11 cellular contexts compared by ENCODE assay signal in the genomic region with DNA sequence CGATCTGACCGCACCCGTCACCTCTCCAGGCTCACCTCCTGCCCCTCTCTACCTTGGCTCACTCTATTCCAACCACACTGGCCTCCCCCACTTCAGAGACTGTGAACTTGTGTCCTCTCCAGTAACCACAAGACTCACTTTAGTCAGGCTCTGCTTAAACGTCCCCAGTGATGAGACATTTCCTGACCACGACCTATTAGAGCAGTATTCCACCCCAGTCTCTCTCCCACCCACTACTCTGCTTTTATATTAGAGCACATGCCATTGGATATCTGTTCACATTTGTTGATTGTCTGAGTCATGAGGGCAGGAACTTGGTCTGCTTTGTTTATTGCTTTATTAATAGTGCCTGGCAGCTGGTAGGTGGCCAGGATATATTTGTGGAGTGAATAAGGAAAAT. TPM values are rescaled to one million over a fixed set of nuclear protein-coding genes. Genes with fewer than 3 reads are reported as not detected.
DNase-seq lines count a peak whose midpoint lies in the region; ATAC-seq, FAIRE-seq and TF ChIP-seq lines count a peak whose summit lies in the region.
"Had no signal": no experiment of that assay in that cellular context is flagged by ENCODE, and none has a peak within 500 bp of the region (broad histone marks: within the 10 kb centered on the region; RNA-seq: fewer than 3 reads in every experiment).

No MANE protein-coding gene starts in this region.

- FAIRE-seq in keratinocyte (lab: Jason Lieb, UNC) = peak; percentile 43
- FAIRE-seq: endometrium had no signal

- peak; percentile 85 for DNase-seq in BJ (ENCODE audit: low read depth)
- no peak for DNase-seq in SK-N-SH
- peak; percentile 41 for DNase-seq in keratinocyte (ENCODE audit: low read depth, low spot score)
- DNase-seq in DMS153 (lab: John Stamatoyannopoulos, UW) = no peak
- no peak for DNase-seq in stomach
- DNase-seq: naive B cell, NCI-H446 had no signal

- H3K4me1 ChIP-seq in SK-N-SH (ENCODE audit: control insufficient read depth in 1 of 2, insufficient read depth in 2 of 2, low read depth in 1 of 2, low read length in 1 of 2) = no peaks in the 10 kb centered on the region
- H3K4me1 ChIP-seq in keratinocyte (ENCODE audit: control insufficient read depth, extremely low read depth, insufficient read depth, low read length) = peaks cover 9% of the 10 kb centered on the region
- peaks cover 0 to 5% (median 0%) of the 10 kb centered on the region in 4 donors for H3K4me1 ChIP-seq in stomach

- no peak overlapping the region for H3K4me3 ChIP-seq in BJ (ENCODE audit: low read depth, low read length)
- no peak overlapping the region for H3K4me3 ChIP-seq in SK-N-SH (ENCODE audit: low read depth in 2 of 2, low read length in 1 of 2)
- no peak overlapping the region for H3K4me3 ChIP-seq in keratinocyte (ENCODE audit: control insufficient read depth in 2 of 3, extremely low read depth in 1 of 3, insufficient read depth in 2 of 3, low read depth in 1 of 3, low read length in 3 of 3)
- H3K4me3 ChIP-seq in stomach = no peak overlapping the region

- peak; percentile 61 for ATAC-seq in HG02759 (IDR thresholded peaks at IDR 0.05; ENCODE audit: unreplicated experiment)
- no peak for ATAC-seq in GM19035 (IDR thresholded peaks at IDR 0.05; ENCODE audit: unreplicated experiment)
- ATAC-seq in GM19467 (IDR thresholded peaks at IDR 0.05; ENCODE audit: unreplicated experiment) = no peak

- no peaks in the 10 kb centered on the region; the same call in 1 of the 2 replicates for H3K9me3 ChIP-seq in SK-N-SH
- H3K9me3 ChIP-seq in keratinocyte (ENCODE audit: control insufficient read depth, low read depth, low read length) = no peaks in the 10 kb centered on the region
- no peaks in the 10 kb centered on the region for H3K9me3 ChIP-seq in stomach

- H3F3A ChIP-seq in SK-N-SH (replicated peaks; ENCODE audit: insufficient read depth) = peaks cover 5% of the 10 kb centered on the region

- H3K4me2 ChIP-seq in SK-N-SH = no peak overlapping the region
- H3K4me2 ChIP-seq in keratinocyte (ENCODE audit: control insufficient read depth, extremely low read depth, insufficient read depth, low read depth, low read length) = no peak overlapping the region

- CTCF ChIA-PET in BJ (lab: Yijun Ruan, JAX) = no interaction called here
- CTCF ChIA-PET in SK-N-SH (lab: Yijun Ruan, JAX) = no interaction called here

- peak in 1 of 2 experiments; percentile 45; a peak in 1 of 4 replicates for TF ChIP-seq EP300 in SK-N-SH (IDR thresholded peaks at IDR 0.05; ENCODE audit: borderline replicate concordance in 1 of 2, low read depth in 1 of 2, low read length in 1 of 2)
- no peak for TF ChIP-seq EP300 in stomach (IDR thresholded peaks at IDR 0.05)

- H3K27ac ChIP-seq in SK-N-SH (ENCODE audit: low read depth in 2 of 2, low read length in 1 of 2) (peak overlapping the region in 1 of 2 experiments; percentile 38; a peak in 1 of 4 replicates), keratinocyte (ENCODE audit: control insufficient read depth, insufficient read depth, low read length) (peak overlapping the region; percentile 4), stomach (no peak overlapping the region)

- dilution Hi-C loops in keratinocyte (cut with MboI; ENCODE audit: extremely low pct_ligation_motif_present, low sequenced_read_pairs) = no loop called here

- H3K36me3 ChIP-seq in BJ (ENCODE audit: control insufficient read depth, insufficient read depth, low read length) = peaks cover 3% of the 10 kb centered on the region; the same call in 1 of the 2 replicates
- peaks cover 48 to 61% of the 10 kb centered on the region in 2 experiments for H3K36me3 ChIP-seq in SK-N-SH (replicated peaks in 1 of 2; ENCODE audit: control insufficient read depth in 1 of 2, insufficient read depth in 2 of 2, low read length in 1 of 2)
- H3K36me3 ChIP-seq in keratinocyte (ENCODE audit: control insufficient read depth in 2 of 2, extremely low read depth in 1 of 2, insufficient read depth in 2 of 2, low read length in 2 of 2) = peaks cover 15 to 17% of the 10 kb centered on the region in 2 experiments
- peaks cover 16 to 57% (median 45%) of the 10 kb centered on the region in 4 donors for H3K36me3 ChIP-seq in stomach

- no peak for TF ChIP-seq RAD21 in SK-N-SH (IDR thresholded peaks at IDR 0.05; ENCODE audit: low read length)

- intact Hi-C loops in stomach (cut with DNase I; ENCODE audit: low total_unique reads) = no loop called here

- TF ChIP-seq CTCF in BJ (IDR thresholded peaks at IDR 0.05; ENCODE audit: insufficient read depth, low read depth, low read length) (no peak), SK-N-SH (IDR thresholded peaks at IDR 0.05) (no peak), keratinocyte (optimal IDR thresholded peaks at IDR 0.05 in 1 of 3, IDR thresholded peaks at IDR 0.05 in 1 of 3, conservative IDR thresholded peaks at IDR 0.05 in 1 of 3; ENCODE audit: extremely low read depth in 1 of 3, insufficient read depth in 2 of 3, low read length in 3 of 3) (no peak), stomach (IDR thresholded peaks at IDR 0.05) (no peak)

- H3K27me3 ChIP-seq in BJ (ENCODE audit: control insufficient read depth, insufficient read depth, low read length) (no peaks in the 10 kb centered on the region), SK-N-SH (ENCODE audit: insufficient read depth) (no peaks in the 10 kb centered on the region), keratinocyte (ENCODE audit: control insufficient read depth, extremely low read depth, insufficient read depth, low read length) (no peaks in the 10 kb centered on the region), stomach (no peaks in the 10 kb centered on the region)

- no peaks in the 10 kb centered on the region for H3K79me2 ChIP-seq in SK-N-SH (ENCODE audit: insufficient read depth)
- no peaks in the 10 kb centered on the region for H3K79me2 ChIP-seq in keratinocyte (ENCODE audit: control insufficient read depth, insufficient read depth, low read length)

- 46% methylated on average over 5 of the region's 5 CpGs for WGBS in SK-N-SH (ENCODE audit: low lambda C conversion rate)
- 52 to 70% (median 62%) methylated on average over 5 of the region's 5 CpGs for WGBS in stomach, 5 donors

- no peak overlapping the region for H3K9ac ChIP-seq in SK-N-SH
- H3K9ac ChIP-seq in keratinocyte (ENCODE audit: control insufficient read depth, extremely low read depth, insufficient read depth, low read length) = no peak overlapping the region

- H4K20me1 ChIP-seq in SK-N-SH (ENCODE audit: insufficient read depth) (no peaks in the 10 kb centered on the region), keratinocyte (ENCODE audit: control insufficient read depth, extremely low read depth, insufficient read depth, low read length) (no peaks in the 10 kb centered on the region)

- POLR2A ChIA-PET in BJ (lab: Charles Lee) = no interaction called here
- POLR2A ChIA-PET in SK-N-SH (lab: Yijun Ruan, JAX) = no interaction called here

- H3K9me2 ChIP-seq in SK-N-SH = no peaks in the 10 kb centered on the region

- no peak for TF ChIP-seq POLR2A in stomach (IDR thresholded peaks at IDR 0.05)

- H2AFZ ChIP-seq in SK-N-SH (ENCODE audit: low read depth) = no peak overlapping the region
- no peak overlapping the region for H2AFZ ChIP-seq in keratinocyte (ENCODE audit: control insufficient read depth, low read length)

- H3K9me1 ChIP-seq in keratinocyte (ENCODE audit: control insufficient read depth, extremely low read depth, insufficient read depth, low read length) = no peaks in the 10 kb centered on the region

RNA-seq across cellular contexts. Expression of a gene that starts 20.1 kb away (rescaled TPM):
- 32.0 and 33.3 TPM in 2 replicates for polyA plus RNA-seq in BJ (2011; rRNA removed)
- 16.1 and 17.7 TPM in 2 replicates for polyA minus RNA-seq in BJ (2011; rRNA and poly(A)+ RNA removed)
- 67.4 and 85.8 TPM in 2 replicates for polyA plus RNA-seq in SK-N-SH (2012; rRNA removed)
- 50.5 and 63.2 TPM in 2 replicates for polyA plus RNA-seq in SK-N-SH (2012; cell fraction: cytosol; rRNA removed)
- polyA plus RNA-seq in SK-N-SH (2012; cell fraction: nucleus; rRNA removed) = 59.2 and 97.9 TPM in 2 replicates
- polyA plus RNA-seq in keratinocyte = 31.3 to 39.7 TPM (median 36.3 TPM) in 3 replicates
- 17.8 TPM for polyA plus RNA-seq in keratinocyte (2011; ENCODE audit: low read depth)
- polyA plus RNA-seq in keratinocyte (2011; cell fraction: cytosol; rRNA removed) = 19.7 and 21.6 TPM in 2 replicates
- polyA plus RNA-seq in keratinocyte (2011; cell fraction: nucleus; rRNA removed) = 24.3 and 32.8 TPM in 2 replicates
- polyA plus RNA-seq in keratinocyte (2012; ENCODE audit: low replicate concordance) = 19.2 and 41.8 TPM in 2 replicates
- 15.8 to 29.1 TPM (median 26.3 TPM) in 3 replicates for polyA minus RNA-seq in keratinocyte
- 71.0 TPM for polyA minus RNA-seq in keratinocyte (2011; cell fraction: cytosol; rRNA and poly(A)+ RNA removed)
- 14.9 and 15.1 TPM in 2 replicates for polyA minus RNA-seq in keratinocyte (2011; cell fraction: nucleus; rRNA and poly(A)+ RNA removed)
- total RNA-seq in stomach = 10 to 100 TPM; 19.8 to 95.6 (median 55.4) TPM
- 10 to 100 TPM; 18.5 to 23.8 (median 21.0) TPM for polyA plus RNA-seq in stomach

RNA-seq across cellular contexts. Expression of a gene that starts 20.2 kb away (rescaled TPM):
- polyA plus RNA-seq in BJ (2011; rRNA removed) (1.8 and 3.8 TPM in 2 replicates), SK-N-SH (2012; rRNA removed) (2.8 and 3.9 TPM in 2 replicates), keratinocyte (3.0 to 5.6 TPM (median 4.2 TPM) in 3 replicates), stomach (1 to 10 TPM in 2 of 3 donors, under 1 TPM in 1; 0.68 to 3.4 (median 3.1) TPM)
- 2.6 and 3.0 TPM in 2 replicates for polyA minus RNA-seq in BJ (2011; rRNA and poly(A)+ RNA removed)
- polyA plus RNA-seq in SK-N-SH (2012; cell fraction: cytosol; rRNA removed) = 4.0 and 5.5 TPM in 2 replicates
- 2.7 and 5.4 TPM in 2 replicates for polyA plus RNA-seq in SK-N-SH (2012; cell fraction: nucleus; rRNA removed)
- 0.87 TPM for polyA plus RNA-seq in keratinocyte (2011; ENCODE audit: low read depth)
- polyA plus RNA-seq in keratinocyte (2011; cell fraction: cytosol; rRNA removed) = 2.4 and 3.2 TPM in 2 replicates
- polyA plus RNA-seq in keratinocyte (2011; cell fraction: nucleus; rRNA removed) = 6.0 and 6.2 TPM in 2 replicates
- 0.61 and 2.7 TPM in 2 replicates for polyA plus RNA-seq in keratinocyte (2012; ENCODE audit: low replicate concordance)
- 1.8 to 14.3 TPM (median 5.2 TPM) in 3 replicates for polyA minus RNA-seq in keratinocyte
- 3.5 TPM for polyA minus RNA-seq in keratinocyte (2011; cell fraction: cytosol; rRNA and poly(A)+ RNA removed)
- polyA minus RNA-seq in keratinocyte (2011; cell fraction: nucleus; rRNA and poly(A)+ RNA removed) = 4.7 and 11.9 TPM in 2 replicates
- 10 to 100 TPM in 3 of 5 donors, 1 to 10 TPM in 2; 1.4 to 65.3 (median 20.5) TPM for total RNA-seq in stomach

RNA-seq across cellular contexts. Expression of a gene that starts 47.7 kb away (rescaled TPM):
- polyA plus RNA-seq in BJ (2011; rRNA removed) (31.2 and 50.4 TPM in 2 replicates), SK-N-SH (2012; rRNA removed) (46.5 and 64.1 TPM in 2 replicates), keratinocyte (66.5 to 90.1 TPM (median 78.6 TPM) in 3 replicates), stomach (10 to 100 TPM; 21.4 to 64.2 (median 45.2) TPM)
- polyA minus RNA-seq in BJ (2011; rRNA and poly(A)+ RNA removed) = 11.6 and 14.3 TPM in 2 replicates
- 62.7 and 70.8 TPM in 2 replicates for polyA plus RNA-seq in SK-N-SH (2012; cell fraction: cytosol; rRNA removed)
- 26.2 and 60.7 TPM in 2 replicates for polyA plus RNA-seq in SK-N-SH (2012; cell fraction: nucleus; rRNA removed)
- polyA plus RNA-seq in keratinocyte (2011; ENCODE audit: low read depth) = 39.6 TPM
- 56.1 and 114 TPM in 2 replicates for polyA plus RNA-seq in keratinocyte (2011; cell fraction: cytosol; rRNA removed)
- 70.7 and 82.3 TPM in 2 replicates for polyA plus RNA-seq in keratinocyte (2011; cell fraction: nucleus; rRNA removed)
- 43.8 and 45.4 TPM in 2 replicates for polyA plus RNA-seq in keratinocyte (2012; ENCODE audit: low replicate concordance)
- 19.0 to 82.3 TPM (median 43.4 TPM) in 3 replicates for polyA minus RNA-seq in keratinocyte
- 38.6 TPM for polyA minus RNA-seq in keratinocyte (2011; cell fraction: cytosol; rRNA and poly(A)+ RNA removed)
- 28.5 and 45.6 TPM in 2 replicates for polyA minus RNA-seq in keratinocyte (2011; cell fraction: nucleus; rRNA and poly(A)+ RNA removed)
- total RNA-seq in stomach = 100 to 1,000 TPM in 1 of 5 donors, 10 to 100 TPM in 4; 19.4 to 134 (median 50.0) TPM

Comparison
In these comparisons a context has a peak if more than half of its experiments do, and no peak if none do; other contexts are left out.
1. DNase-seq: peak in BJ (single experiment) and keratinocyte (single experiment); none in SK-N-SH (single experiment), DMS153 (single experiment) and stomach (single experiment).